ENCODE assay signal across 8 cellular contexts in the genomic region with DNA sequence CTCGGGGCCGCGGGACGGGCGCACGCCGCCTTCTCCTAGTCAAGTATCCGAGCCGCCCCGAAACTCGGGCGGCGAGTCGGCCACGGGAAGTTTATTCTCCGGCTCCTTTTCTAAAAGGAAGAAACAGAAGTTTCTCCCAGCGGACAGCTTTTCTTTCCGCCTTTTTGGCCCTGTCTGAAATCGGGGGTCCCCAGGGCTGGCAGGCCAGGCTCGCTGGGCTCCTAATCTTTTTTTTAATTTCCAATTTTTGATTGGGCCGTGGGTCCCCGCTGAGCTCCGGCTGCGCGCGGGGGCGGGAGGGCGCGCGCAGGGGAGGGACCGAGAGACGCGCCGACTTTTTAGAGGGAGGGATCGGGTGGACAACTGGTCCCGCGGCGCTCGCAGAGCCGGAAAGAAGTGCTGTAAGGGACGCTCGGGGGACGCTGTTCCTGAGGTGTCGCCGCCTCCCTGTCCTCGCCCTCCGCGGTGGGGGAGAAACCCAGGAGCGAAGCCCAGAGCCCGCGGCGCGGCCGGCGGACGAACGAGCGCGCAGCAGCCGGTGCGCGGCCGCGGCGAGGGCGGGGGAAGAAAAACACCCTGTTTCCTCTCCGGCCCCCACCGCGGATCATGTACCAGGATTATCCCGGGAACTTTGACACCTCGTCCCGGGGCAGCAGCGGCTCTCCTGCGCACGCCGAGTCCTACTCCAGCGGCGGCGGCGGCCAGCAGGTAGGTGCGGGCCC. TPM values are rescaled to one million over a fixed set of nuclear protein-coding genes. Genes with fewer than 3 reads are reported as not detected.
DNase-seq lines count a peak whose midpoint lies in the region; ATAC-seq, FAIRE-seq and TF ChIP-seq lines count a peak whose summit lies in the region.

No MANE protein-coding gene starts in this region.

- H3K4me1 Mint-ChIP-seq in glutamatergic neuron (ENCODE audit: low read depth, unreplicated experiment), result no peaks in the 10 kb centered on the region

- no peaks in the 10 kb centered on the region for H3K36me3 Mint-ChIP-seq in glutamatergic neuron (ENCODE audit: unreplicated experiment)

- POLR2A ChIA-PET in OCI-LY7 (lab: Charles Lee), result interaction anchor here (0.6 kb wide), 1 partner anchor 634 kb away, joined by 3 read pairs; no protein-coding TSS in a partner anchor

- H2AFZ ChIP-seq in OCI-LY7 (ENCODE audit: low read length), result peak overlapping the region; percentile 88

- H3K9me2 ChIP-seq in OCI-LY7 (ENCODE audit: insufficient read depth, low read length), result no peaks in the 10 kb centered on the region

- H3K4me3 ChIP-seq in OCI-LY7 (ENCODE audit: low read depth, low read length, poor library complexity, severe bottlenecking) (peak overlapping the region; percentile 74), pancreas (peak overlapping the region; percentile 66 to 87 (median 77))

- H3K4me3 Mint-ChIP-seq in glutamatergic neuron (ENCODE audit: unreplicated experiment), result peak overlapping the region; percentile 73

- H3K9me3 Mint-ChIP-seq in glutamatergic neuron (ENCODE audit: unreplicated experiment), result peaks cover 10% of the 10 kb centered on the region

- H3K27ac ChIP-seq in OCI-LY7 (ENCODE audit: low read depth, low read length, poor library complexity, severe bottlenecking) (no peak overlapping the region), pancreas (peak overlapping the region; percentile 94 to 100 (median 100))

- BruUV-seq in OCI-LY7 (replicated peaks; lab: Mats Ljungman, UMichigan), result no TSS peak

- WGBS in pancreas, 2 donors, result 0 to 1% methylated on average over 69 to 81 of the region's 81 CpGs

- no peaks in the 10 kb centered on the region for H3K27me3 ChIP-seq in pancreas

- FAIRE-seq in pancreas (lab: Jason Lieb, UNC), result no peak

- H3K36me3 ChIP-seq in OCI-LY7 (ENCODE audit: insufficient read depth, low read length), result no peaks in the 10 kb centered on the region
- H3K36me3 ChIP-seq in pancreas, result no peaks in the 10 kb centered on the region

- H3K4me2 ChIP-seq in OCI-LY7 (ENCODE audit: low read length), result peak overlapping the region; percentile 84

- ATAC-seq in pancreas, result peak; percentile 2 to 29 (median 15)
- no peak for ATAC-seq in HG02763 (IDR thresholded peaks at IDR 0.05; ENCODE audit: unreplicated experiment)

- CTCF ChIA-PET in OCI-LY7 (lab: Charles Lee; ENCODE audit: unreplicated experiment), result no interaction called here

- DNase-seq in NCI-H446 (lab: John Stamatoyannopoulos, UW) (peak; percentile 36 to 52), NCI-H446 treated with DMSO at 0.1 percent for 48 hours (lab: John Stamatoyannopoulos, UW) (no peak), OCI-LY7 (ENCODE audit: low spot score) (no peak), glutamatergic neuron (peak; percentile 53), pancreas (peak; percentile 72 to 88 (median 76)), T1000 (lab: John Stamatoyannopoulos, UW) (no peak)
- peak; percentile 64 for DNase-seq in activated naive CD4-positive, alpha-beta T cell treated with anti-CD3 and anti-CD28 coated beads, Interleukin-2, amount 50 U/mL, for 16 hours

- H4K20me1 ChIP-seq in OCI-LY7 (ENCODE audit: insufficient read depth, low read length), result no peaks in the 10 kb centered on the region

- no peaks in the 10 kb centered on the region for H3K79me2 ChIP-seq in OCI-LY7 (ENCODE audit: insufficient read depth, low read depth, low read length)

- intact Hi-C loops in OCI-LY7 (cut with micrococcal nuclease; ENCODE audit: unreplicated experiment), result loop anchor here (2.0 to 5.0 kb wide), 3 partner anchors 359 to 621 kb away; a partner anchor contains a TSS
- intact Hi-C loops in pancreas (cut with DNase I), result no loop called here

- peaks cover 13% of the 10 kb centered on the region for H3K27me3 Mint-ChIP-seq in glutamatergic neuron (ENCODE audit: unreplicated experiment)

- no peak overlapping the region for H3K27ac Mint-ChIP-seq in glutamatergic neuron (ENCODE audit: unreplicated experiment)

- H3K4me1 ChIP-seq in OCI-LY7 (ENCODE audit: insufficient read depth, low read length, poor library complexity, severe bottlenecking), result peaks cover 21% of the 10 kb centered on the region
- peaks cover 0 to 21% (median 19%) of the 10 kb centered on the region in 3 donors for H3K4me1 ChIP-seq in pancreas

- TF ChIP-seq CTCF in OCI-LY7 (conservative IDR thresholded peaks at IDR 0.05; ENCODE audit: low read length) (no peak), glutamatergic neuron (IDR thresholded peaks at IDR 0.05; ENCODE audit: partially characterized antibody, unreplicated experiment) (no peak), pancreas (IDR thresholded peaks at IDR 0.05) (no peak)

- no peaks in the 10 kb centered on the region for H3K9me3 ChIP-seq in OCI-LY7 (ENCODE audit: low read length)
- H3K9me3 ChIP-seq in pancreas, result no peaks in the 10 kb centered on the region

RNA-seq across cellular contexts. Expression of a gene that starts 0.6 kb away (rescaled TPM):
- total RNA-seq in OCI-LY7 (2014; rRNA removed; shearing (Covaris generic)), result 0.03 and 0.35 TPM in 2 replicates
- 0.39 and 1.0 TPM in 2 replicates for total RNA-seq in OCI-LY7 (2022)
- total RNA-seq in glutamatergic neuron (ENCODE audit: unreplicated experiment), result 2.6 TPM
- total RNA-seq in pancreas, result 10 to 100 TPM; 13.3 to 39.1 (median 27.5) TPM
- 10 to 100 TPM; 10.0 to 11.9 TPM for polyA plus RNA-seq in pancreas

Comparison
In these comparisons a context has a peak if more than half of its experiments do, and no peak if none do; other contexts are left out.
1. DNase-seq: peak in NCI-H446 (2 of 2), activated naive CD4-positive, alpha-beta T cell treated with anti-CD3 and anti-CD28 coated beads, Interleukin-2, amount 50 U/mL, for 16 hours (single experiment), glutamatergic neuron (single experiment) and pancreas (6 of 6); none in NCI-H446 treated with DMSO at 0.1 percent for 48 hours (single experiment), OCI-LY7 (single experiment) and T1000 (single experiment).